23 cellular contexts compared by ENCODE assay signal in genomic region chr15:100890850-100891249, GRCh38. TPM values are rescaled to one million over a fixed set of nuclear protein-coding genes. Genes with fewer than 3 reads are reported as not detected.
DNase-seq lines count a peak whose midpoint lies in the region; ATAC-seq, FAIRE-seq and TF ChIP-seq lines count a peak whose summit lies in the region.
"Had no signal": no experiment of that assay in that cellular context is flagged by ENCODE, and none has a peak within 500 bp of the region (broad histone marks: within the 10 kb centered on the region; RNA-seq: fewer than 3 reads in every experiment).

No MANE protein-coding gene starts in this region.

- no peak overlapping the region for H3K56ac ChIP-seq in IMR-90 (ENCODE audit: extremely low read depth, insufficient read depth, low read length)

- no peak overlapping the region for H3K18ac ChIP-seq in IMR-90 (ENCODE audit: low read depth, low read length)

- no peak overlapping the region for H2AK9ac ChIP-seq in IMR-90 (replicated peaks; ENCODE audit: low read depth, low read length, poor library complexity)

- H3K27me3 ChIP-seq in IMR-90 (ENCODE audit: control insufficient read depth, insufficient read depth, low read length) (peaks cover 1% of the 10 kb centered on the region; the same call in 1 of the 2 replicates), small intestine (ENCODE audit: control insufficient read depth in 2 of 2, insufficient read depth in 2 of 2, low read length in 2 of 2) (peaks cover 0 to 7% of the 10 kb centered on the region in 2 donors)

- no peak overlapping the region for H4K5ac ChIP-seq in IMR-90 (ENCODE audit: low read depth, low read length)

- H3K23ac ChIP-seq in IMR-90 (ENCODE audit: low read depth, low read length) = no peak overlapping the region

- H3K4me2 ChIP-seq in IMR-90 (ENCODE audit: low read depth, low read length) = no peak overlapping the region
- H3K4me2 ChIP-seq: SK-N-SH had no signal

- WGBS in IMR-90 (ENCODE audit: extremely low coverage in 2 of 2, insufficient read length in 1 of 2), 2 experiments = no CpG with 5 or more reads among the region's 6 CpGs
- 80 to 90% (median 86%) methylated on average over 6 of the region's 6 CpGs for WGBS in small intestine, 3 donors

- peak overlapping the region; percentile 3; the same call in 1 of the 2 replicates for H2BK120ac ChIP-seq in IMR-90 (ENCODE audit: low read depth, low read length)

- ATAC-seq in IMR-90 (ENCODE audit: low read depth) = no peak
- ATAC-seq: GM12878, K562 had no signal

- TF ChIP-seq CTCF in IMR-90 (conservative IDR thresholded peaks at IDR 0.05; ENCODE audit: low read depth, low read length) = no peak

- no peak overlapping the region for H3K9ac ChIP-seq in IMR-90 (ENCODE audit: low read depth, low read length)
- H3K9ac ChIP-seq: SK-N-SH had no signal

- H3K36me3 ChIP-seq in IMR-90 (ENCODE audit: control insufficient read depth, insufficient read depth, low read length) = no peaks in the 10 kb centered on the region
- no peaks in the 10 kb centered on the region for H3K36me3 ChIP-seq in small intestine (ENCODE audit: control insufficient read depth in 2 of 2, insufficient read depth in 2 of 2, low read length in 2 of 2)

- TF ChIP-seq RAD21 in IMR-90 (IDR thresholded peaks at IDR 0.05; ENCODE audit: low read length) = no peak

- dilution Hi-C loops in IMR-90 (cut with HindIII; ENCODE audit: low sequenced_read_pairs, unreplicated experiment) = no loop called here

- H2BK15ac ChIP-seq in IMR-90 (ENCODE audit: low read depth, low read length) = no peak overlapping the region

- no peaks in the 10 kb centered on the region for H3K79me1 ChIP-seq in IMR-90 (ENCODE audit: low read depth in 1 of 2, low read length in 2 of 2)

- H3K4me3 ChIP-seq in IMR-90 (ENCODE audit: insufficient read depth, low read depth, low read length) (no peak overlapping the region), small intestine (ENCODE audit: low read depth in 1 of 2, low read length in 2 of 2) (no peak overlapping the region)
- H3K4me3 ChIP-seq: GM12878, K562 had no signal

- H3K9me1 ChIP-seq in IMR-90 (ENCODE audit: insufficient read depth, low read length) = peaks cover 2% of the 10 kb centered on the region; the same call in 1 of the 2 replicates

- H3K27ac ChIP-seq in IMR-90 (ENCODE audit: insufficient read depth, low read length) (no peak overlapping the region), epithelial cell of prostate (peak overlapping the region; percentile 88), small intestine (ENCODE audit: low read depth in 1 of 2, low read length in 1 of 2) (no peak overlapping the region)
- H3K27ac ChIP-seq: 22Rv1 had no signal

- BruUV-seq in IMR-90 (replicated peaks; lab: Mats Ljungman, UMichigan) = no TSS peak

- POLR2A ChIA-PET in IMR-90 (lab: Charles Lee; ENCODE audit: unreplicated experiment) = no interaction called here

- no peaks in the 10 kb centered on the region for H4K20me1 ChIP-seq in IMR-90 (ENCODE audit: insufficient read depth, low read length)

- no peak overlapping the region for H3K4ac ChIP-seq in IMR-90 (ENCODE audit: low read depth, low read length)

- FAIRE-seq in small intestine (lab: Jason Lieb, UNC) = no peak
- FAIRE-seq: GM12878, K562 had no signal

- peak; percentile 10 to 88 (median 49) for DNase-seq in NCI-H1417 (lab: John Stamatoyannopoulos, UW)
- no peak for DNase-seq in NCI-H1417 treated with DMSO at 0.1 percent for 48 hours (lab: John Stamatoyannopoulos, UW)
- DNase-seq in IMR-90 = no peak
- DNase-seq in epithelial cell of prostate (ENCODE audit: low read depth, low spot score) = no peak
- DNase-seq in posterior vena cava (ENCODE audit: low spot score) = peak; percentile 40
- no peak for DNase-seq in activated T-cell treated with anti-CD3 and anti-CD28 coated beads, Interleukin-2, amount 50 U/mL, for 48 hours
- DNase-seq in small intestine = no peak
- no peak for DNase-seq in NCI-H2081 (lab: John Stamatoyannopoulos, UW)
- DNase-seq: AML-193; CD4-positive, CD25-positive, alpha-beta regulatory T cell; DMS153; GOT3; NCI-H1092 treated with DMSO at 0.1 percent for 48 hours; NCI-H1694 treated with DMSO at 0.1 percent for 48 hours; NCI-H2171 treated with DMSO at 0.1 percent for 48 hours; NCI-H446 treated with DMSO at 0.1 percent for 48 hours; NCI-H69; NK-92 treated with Interleukin-12 subunit alpha and Interleukin-12 subunit beta, amount 100 ng/mL, for 24 hours; SHP77 treated with DMSO at 0.1 percent for 48 hours; SK-N-SH had no signal

- H4K91ac ChIP-seq in IMR-90 (ENCODE audit: insufficient read depth, low read depth, low read length) = no peak overlapping the region

- H2AFZ ChIP-seq in IMR-90 (replicated peaks; ENCODE audit: low read length, poor library complexity) = no peak overlapping the region

- peaks cover 9% of the 10 kb centered on the region for H3K4me1 ChIP-seq in IMR-90 (ENCODE audit: control insufficient read depth, insufficient read depth, low read length)
- no peaks in the 10 kb centered on the region for H3K4me1 ChIP-seq in small intestine (ENCODE audit: control insufficient read depth in 2 of 2, insufficient read depth in 1 of 2, low read depth in 1 of 2, low read length in 1 of 2)

- H2AK5ac ChIP-seq in IMR-90 (ENCODE audit: low read depth, low read length) = no peak overlapping the region

- CTCF ChIA-PET in IMR-90 (lab: Yijun Ruan, JAX) = no interaction called here

- no peak overlapping the region for H4K8ac ChIP-seq in IMR-90 (ENCODE audit: low read depth in 2 of 2, low read length in 2 of 2)

- no peak for TF ChIP-seq POLR2A in IMR-90 (IDR thresholded peaks at IDR 0.05; ENCODE audit: low read depth, low read length)

- intact Hi-C loops in IMR-90 (cut with micrococcal nuclease) (no loop called here), posterior vena cava (cut with DNase I) (no loop called here)

- no peaks in the 10 kb centered on the region for H3K9me3 ChIP-seq in IMR-90 (ENCODE audit: control insufficient read depth, insufficient read depth, low read length)
- no peaks in the 10 kb centered on the region for H3K9me3 ChIP-seq in small intestine (ENCODE audit: control insufficient read depth, low read depth)
- H3K9me3 ChIP-seq: SK-N-SH had no signal

- H2BK5ac ChIP-seq in IMR-90 (ENCODE audit: low read depth, low read length, poor library complexity, severe bottlenecking) = no peak overlapping the region

- no peak overlapping the region for H3K14ac ChIP-seq in IMR-90 (replicated peaks; ENCODE audit: low read depth, low read length)

- in situ Hi-C loops in IMR-90 (cut with MboI; ENCODE audit: low sequenced_read_pairs) = no loop called here

- no peak overlapping the region for H2BK20ac ChIP-seq in IMR-90 (ENCODE audit: low read depth, low read length)

TF ChIP-seq in IMR-90, 13 proteins besides CTCF, POLR2A, EP300 and RAD21:
- TF ChIP-seq SMC3 (IDR thresholded peaks at IDR 0.05; ENCODE audit: low read depth, low read length) (no peak), MAZ (IDR thresholded peaks at IDR 0.05; ENCODE audit: borderline replicate concordance, low read depth, low read length) (no peak), RCOR1 (IDR thresholded peaks at IDR 0.05; ENCODE audit: insufficient replicate concordance, low read length) (no peak), USF2 (IDR thresholded peaks at IDR 0.05; ENCODE audit: low read depth, low read length) (no peak), CHD1 (IDR thresholded peaks at IDR 0.05; ENCODE audit: low read depth, low read length) (no peak), FOS (IDR thresholded peaks at IDR 0.05; ENCODE audit: low read depth, low read length) (no peak), MAFK (IDR thresholded peaks at IDR 0.05; ENCODE audit: low read depth, low read length) (no peak), BHLHE40 (IDR thresholded peaks at IDR 0.05; ENCODE audit: low read depth, low read length) (no peak), ELK1 (IDR thresholded peaks at IDR 0.05; ENCODE audit: borderline replicate concordance, low read depth, low read length) (no peak), MXI1 (IDR thresholded peaks at IDR 0.05; ENCODE audit: borderline replicate concordance, low read depth, low read length) (no peak), CEBPB (IDR thresholded peaks at IDR 0.05; ENCODE audit: low read depth, low read length) (no peak), RFX5 (IDR thresholded peaks at IDR 0.05; ENCODE audit: low read depth, low read length) (no peak), NFE2L2 (IDR thresholded peaks at IDR 0.05; ENCODE audit: low read depth, low read length) (no peak)

RNA-seq across cellular contexts. Expression of gene ALDH1A3, which starts 11.2 kb away (rescaled TPM):
- total RNA-seq in IMR-90 (2012; rRNA removed) (5.0 and 8.6 TPM in 2 replicates), posterior vena cava (10 to 100 TPM; 26.6 to 29.9 TPM)
- polyA plus RNA-seq in IMR-90 (2012; rRNA removed) (2.9 and 3.1 TPM in 2 replicates), small intestine (10 to 100 TPM in 1 of 3 donors, 1 to 10 TPM in 2; 3.8 to 37.3 (median 9.9) TPM)
- polyA plus RNA-seq in IMR-90 (2012; cell fraction: cytosol; rRNA removed) = 1.6 and 6.2 TPM in 2 replicates
- polyA plus RNA-seq in IMR-90 (2012; cell fraction: nucleus; rRNA removed; ENCODE audit: low replicate concordance) = 1.4 and 4.7 TPM in 2 replicates
- total RNA-seq: CD4-positive, CD25-positive, alpha-beta regulatory T cell had no signal
- polyA plus RNA-seq: CD4-positive, CD25-positive, alpha-beta regulatory T cell; K562 had no signal

RNA-seq across cellular contexts. Expression of gene LRRK1, which starts 28.3 kb away (rescaled TPM):
- 1.9 and 3.0 TPM in 2 replicates for total RNA-seq in IMR-90 (2012; rRNA removed)
- polyA plus RNA-seq in IMR-90 (2012; rRNA removed) = 5.8 and 6.8 TPM in 2 replicates
- polyA plus RNA-seq in IMR-90 (2012; cell fraction: cytosol; rRNA removed) = 3.1 and 5.1 TPM in 2 replicates
- polyA plus RNA-seq in IMR-90 (2012; cell fraction: nucleus; rRNA removed; ENCODE audit: low replicate concordance) = 19.9 and 31.2 TPM in 2 replicates
- 10 to 100 TPM; 22.3 to 24.9 TPM for total RNA-seq in posterior vena cava
- polyA plus RNA-seq in small intestine = 1 to 10 TPM; 3.8 to 9.4 (median 6.3) TPM

Comparison
In these comparisons a context has a peak if more than half of its experiments do, and no peak if none do; other contexts are left out.
1. DNase-seq: peak in NCI-H1417 (3 of 3) and posterior vena cava (single experiment); none in NCI-H1417 treated with DMSO at 0.1 percent for 48 hours (single experiment), IMR-90 (single experiment), epithelial cell of prostate (single experiment), activated T-cell treated with anti-CD3 and anti-CD28 coated beads, Interleukin-2, amount 50 U/mL, for 48 hours (0 of 2), small intestine (single experiment) and NCI-H2081 (0 of 2).